8 cellular contexts compared by ENCODE assay signal in the genomic region with DNA sequence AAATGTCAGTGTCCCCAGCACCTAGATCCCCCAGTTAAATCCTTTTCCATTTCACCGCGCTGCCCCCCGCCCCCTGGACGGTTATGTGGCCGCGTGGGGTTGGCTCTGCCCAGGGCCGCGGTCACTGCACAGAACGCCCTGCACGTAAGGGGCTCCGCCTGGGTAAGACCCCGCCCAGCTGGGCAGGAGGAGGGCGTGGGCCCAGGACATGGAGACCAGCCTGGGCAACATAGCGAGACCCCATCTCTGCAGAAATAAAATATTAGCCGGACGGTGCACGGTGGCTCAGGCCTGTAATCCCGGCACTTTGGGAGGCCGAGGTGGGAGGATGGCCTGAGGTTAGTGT. TPM values are rescaled to one million over a fixed set of nuclear protein-coding genes. Genes with fewer than 3 reads are reported as not detected.
DNase-seq lines count a peak whose midpoint lies in the region; ATAC-seq and TF ChIP-seq lines count a peak whose summit lies in the region.

No MANE protein-coding gene starts in this region.

- peaks cover 33% of the 10 kb centered on the region for H3K4me1 ChIP-seq in SJSA1 (replicated peaks)

- no peaks in the 10 kb centered on the region for H3K27me3 ChIP-seq in SJSA1 (replicated peaks)

- intact Hi-C loops in natural killer cell (cut with micrococcal nuclease): loop anchor here (1.0 kb wide), 1 partner anchor 9 kb away; no protein-coding TSS in a partner anchor

- no peaks in the 10 kb centered on the region for H3K9me3 ChIP-seq in SJSA1 (replicated peaks)

- no peaks in the 10 kb centered on the region for H3K9me3 Mint-ChIP-seq in natural killer cell

- peak overlapping the region; percentile 85 to 89 for H3K27ac Mint-ChIP-seq in natural killer cell

- H3K4me3 ChIP-seq in SJSA1: peak overlapping the region; percentile 78

- peaks cover 23% of the 10 kb centered on the region in 2 donors for H3K4me1 Mint-ChIP-seq in natural killer cell

- peaks cover 31% of the 10 kb centered on the region for H3K36me3 ChIP-seq in SJSA1

- ATAC-seq in GM19023 (IDR thresholded peaks at IDR 0.05; ENCODE audit: unreplicated experiment) (peak; percentile 26), natural killer cell (no peak), HG02840 (IDR thresholded peaks at IDR 0.05; ENCODE audit: low FRiP score, unreplicated experiment) (no peak), HG03520 (IDR thresholded peaks at IDR 0.05; ENCODE audit: unreplicated experiment) (no peak)

- H3K4me3 Mint-ChIP-seq in natural killer cell: peak overlapping the region; percentile 79

- H3K27ac ChIP-seq in SJSA1 (peak overlapping the region; percentile 89), epithelial cell of prostate (peak overlapping the region; percentile 70)

- TF ChIP-seq CTCF in natural killer cell (IDR thresholded peaks at IDR 0.05): no peak

- no peaks in the 10 kb centered on the region for H3K27me3 Mint-ChIP-seq in natural killer cell (ENCODE audit: low read depth in 2 of 2)

- peak; percentile 41 for DNase-seq in AG20443 (ENCODE audit: low spot score)
- DNase-seq in SJSA1 (ENCODE audit: low read depth in 1 of 2, low spot score in 2 of 2): no peak
- DNase-seq in epithelial cell of prostate (ENCODE audit: low read depth, low spot score): no peak
- no peak for DNase-seq in natural killer cell
- no peak for DNase-seq in medulla oblongata (ENCODE audit: extremely low spot score)

- no peaks in the 10 kb centered on the region for H3K36me3 Mint-ChIP-seq in natural killer cell

RNA-seq across cellular contexts. Expression of a gene that starts 0.6 kb away (rescaled TPM):
- total RNA-seq in SJSA1 (2014; rRNA removed; shearing (Covaris generic)): 28.5 and 51.5 TPM in 2 replicates
- total RNA-seq in natural killer cell: 100 to 1,000 TPM in 2 of 3 donors, 10 to 100 TPM in 1; 99.1 to 122 (median 106) TPM
